10 cellular contexts compared by ENCODE assay signal in the genomic region with DNA sequence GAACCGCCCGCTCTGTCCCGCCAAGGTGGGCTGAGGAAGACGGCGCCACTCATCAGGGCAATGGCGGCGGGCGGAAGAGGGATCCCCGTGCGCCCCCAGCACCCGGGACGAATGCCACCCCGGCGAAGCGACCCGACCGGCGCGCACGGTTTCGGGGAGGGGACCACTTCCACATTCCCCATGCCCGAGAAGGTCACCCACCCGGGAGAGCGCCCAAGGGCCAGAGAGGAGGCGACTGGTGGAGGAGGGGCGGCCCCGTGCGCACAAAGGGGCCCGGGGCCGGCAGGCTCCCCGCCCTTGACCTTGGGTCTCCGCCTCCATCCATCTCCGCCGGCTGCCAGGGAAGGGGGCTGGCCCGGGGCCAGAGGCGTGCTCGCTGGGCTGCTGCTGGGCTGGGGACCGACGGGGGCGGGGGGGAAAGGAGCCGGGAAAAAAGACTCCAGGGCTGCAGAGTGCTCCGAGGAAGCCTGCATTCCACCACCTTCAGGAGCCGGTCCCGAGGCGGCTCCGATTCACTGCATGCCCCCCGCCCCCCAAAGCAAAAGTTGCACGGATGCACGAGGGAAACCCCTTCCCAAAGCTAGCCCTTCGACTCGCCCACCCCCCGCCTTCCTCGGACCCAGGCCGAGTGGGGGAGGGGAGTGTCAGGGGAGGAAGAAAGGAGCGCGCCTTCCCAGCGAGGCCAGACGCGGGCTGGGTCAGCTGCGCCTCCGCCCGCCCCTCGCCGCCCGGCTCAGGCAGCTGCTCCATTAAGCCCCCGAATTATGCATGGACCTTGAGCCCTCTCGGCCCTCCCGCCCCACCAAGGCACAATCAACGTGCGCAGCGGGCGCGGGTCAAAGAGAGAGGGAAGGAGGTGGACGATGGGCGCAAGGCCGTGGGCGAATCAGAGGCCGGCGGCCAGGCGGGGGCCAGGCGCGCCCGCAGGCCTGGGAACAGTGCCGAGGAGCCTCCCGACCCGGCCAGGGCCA. TPM values are rescaled to one million over a fixed set of nuclear protein-coding genes. Genes with fewer than 3 reads are reported as not detected.
DNase-seq lines count a peak whose midpoint lies in the region; ATAC-seq and TF ChIP-seq lines count a peak whose summit lies in the region.
"Had no signal": no experiment of that assay in that cellular context is flagged by ENCODE, and none has a peak within 500 bp of the region (broad histone marks: within the 10 kb centered on the region; RNA-seq: fewer than 3 reads in every experiment).

No MANE protein-coding gene starts in this region.

- H3K79me2 ChIP-seq in GM23338 (replicated peaks; ENCODE audit: insufficient read depth) (peaks cover 74% of the 10 kb centered on the region), hepatocyte (peaks cover 5% of the 10 kb centered on the region)

- H3K4me1 Mint-ChIP-seq in GM23338, result peaks cover 74% of the 10 kb centered on the region
- H3K4me1 Mint-ChIP-seq in activated T-cell treated with anti-CD3 and anti-CD28 coated beads, Interleukin-2, amount 50 U/mL, for 4 hours (ENCODE audit: low read depth), result peaks cover 82% of the 10 kb centered on the region

- no peaks in the 10 kb centered on the region for H3K36me3 ChIP-seq in GM23338 (ENCODE audit: insufficient read depth)
- H3K36me3 ChIP-seq in hepatocyte (replicated peaks; ENCODE audit: insufficient read depth, low read depth), result no peaks in the 10 kb centered on the region
- H3K36me3 ChIP-seq: neutrophil had no signal

- H3K27ac Mint-ChIP-seq in GM23338, result peak overlapping the region; percentile 96

- in situ Hi-C loops in ACHN (cut with HindIII; ENCODE audit: low pct_ligation_motif_present, low pct_unique_long_range_greater_than_20kb, low sequenced_read_pairs), result no loop called here

- peaks cover 13% of the 10 kb centered on the region for H3F3A ChIP-seq in GM23338 (replicated peaks; ENCODE audit: low read depth)

- no peaks in the 10 kb centered on the region; the same call in 2 of the 3 replicates for H3K9me3 Mint-ChIP-seq in GM23338
- H3K9me3 Mint-ChIP-seq in activated T-cell treated with anti-CD3 and anti-CD28 coated beads, Interleukin-2, amount 50 U/mL, for 4 hours, result no peaks in the 10 kb centered on the region

- no peaks in the 10 kb centered on the region for H3K9me3 ChIP-seq in hepatocyte (ENCODE audit: low read depth)
- H3K9me3 ChIP-seq: neutrophil had no signal

- 6% methylated on average over 46 of the region's 86 CpGs for whole genome bisulfite sequencing in hepatocyte (ENCODE audit: low lambda C conversion rate, missing lambda C conversion rate)

- intact Hi-C loops in sciatic nerve (cut with DNase I), result no loop called here

- peaks cover 20% of the 10 kb centered on the region for H3K27me3 Mint-ChIP-seq in GM23338 (ENCODE audit: insufficient read depth, low read depth, poor library complexity)
- H3K27me3 Mint-ChIP-seq in activated T-cell treated with anti-CD3 and anti-CD28 coated beads, Interleukin-2, amount 50 U/mL, for 4 hours (ENCODE audit: low read depth), result no peaks in the 10 kb centered on the region

- no peaks in the 10 kb centered on the region; the same call in none of the 2 replicates for H4K20me1 ChIP-seq in GM23338 (replicated peaks; ENCODE audit: insufficient read depth)
- H4K20me1 ChIP-seq in hepatocyte (ENCODE audit: insufficient read depth, poor library complexity, severe bottlenecking), result no peaks in the 10 kb centered on the region

- ATAC-seq in GM23338 (peak; percentile 75), sciatic nerve (peak; percentile 15)
- no peak for ATAC-seq in activated T-cell treated with anti-CD3 and anti-CD28 coated beads, Interleukin-2, amount 50 U/mL, for 4 hours

- H3K27me3 ChIP-seq in GM23338 (ENCODE audit: insufficient read depth), result no peaks in the 10 kb centered on the region
- H3K27me3 ChIP-seq in hepatocyte, result peaks cover 14% of the 10 kb centered on the region

- H3K27ac ChIP-seq in GM23338 (ENCODE audit: low read depth) (peak overlapping the region; percentile 97), hepatocyte (peak overlapping the region; percentile 69)
- H3K27ac ChIP-seq: neutrophil had no signal

- H3K36me3 Mint-ChIP-seq in GM23338 (ENCODE audit: low read depth), result peaks cover 3% of the 10 kb centered on the region; the same call in 2 of the 3 replicates
- H3K36me3 Mint-ChIP-seq in activated T-cell treated with anti-CD3 and anti-CD28 coated beads, Interleukin-2, amount 50 U/mL, for 4 hours (ENCODE audit: insufficient read depth), result peaks cover 15% of the 10 kb centered on the region

- peak overlapping the region; percentile 81 for H3K4me3 Mint-ChIP-seq in GM23338
- peak overlapping the region; percentile 83 for H3K4me3 Mint-ChIP-seq in activated T-cell treated with anti-CD3 and anti-CD28 coated beads, Interleukin-2, amount 50 U/mL, for 4 hours

- H3K4me1 ChIP-seq in GM23338 (ENCODE audit: insufficient read depth), result peaks cover 60% of the 10 kb centered on the region
- peaks cover 30% of the 10 kb centered on the region for H3K4me1 ChIP-seq in hepatocyte (ENCODE audit: insufficient read depth)

- peak overlapping the region; percentile 81 for H3K4me2 ChIP-seq in GM23338
- H3K4me2 ChIP-seq in hepatocyte, result peak overlapping the region; percentile 97

- H2AFZ ChIP-seq in GM23338 (0 out of 2 replicates have a peak overlapping the region, but pooled peaks have one; percentile 43), hepatocyte (peak overlapping the region; percentile 63)

- no peak for TF ChIP-seq CTCF in GM23338 (conservative IDR thresholded peaks at IDR 0.05; ENCODE audit: low read depth in 2 of 2)
- no peak for TF ChIP-seq CTCF in hepatocyte (IDR thresholded peaks at IDR 0.05; ENCODE audit: poor library complexity)

- peak overlapping the region; percentile 77 for H3K4me3 ChIP-seq in GM23338
- H3K4me3 ChIP-seq in hepatocyte, result peak overlapping the region; percentile 65

- DNase-seq in GM23338 (ENCODE audit: low spot score) (peak; percentile 93), hepatocyte (ENCODE audit: low spot score) (peak; percentile 59), sciatic nerve (ENCODE audit: low spot score) (no peak), RPMI8226 (no peak), NCI-H2081 treated with DMSO at 0.1 percent for 48 hours (lab: John Stamatoyannopoulos, UW) (no peak), NCI-H510A (lab: John Stamatoyannopoulos, UW) (no peak), ACHN (no peak)
- no peak for DNase-seq in activated T-cell treated with anti-CD3 and anti-CD28 coated beads, Interleukin-2, amount 50 U/mL, for 4 hours

- H3K9me2 ChIP-seq in GM23338 (ENCODE audit: insufficient read depth), result no peaks in the 10 kb centered on the region
- no peaks in the 10 kb centered on the region for H3K9me2 ChIP-seq in hepatocyte (replicated peaks; ENCODE audit: insufficient read depth)

TF ChIP-seq in GM23338, 12 proteins besides CTCF, POLR2A, EP300 and RAD21:
- TF ChIP-seq CREB1 (CRISPR knock-in tag; IDR thresholded peaks at IDR 0.05; ENCODE audit: low read depth) (0 out of 2 replicates have a peak, but pooled peaks have one; percentile 22), POLR2AphosphoS5 (IDR thresholded peaks at IDR 0.05; ENCODE audit: low read depth) (peak; percentile 70), EZH2phosphoT487 (IDR thresholded peaks at IDR 0.05; ENCODE audit: unreplicated experiment) (no peak)

RNA-seq across cellular contexts. Expression of a gene that starts 26.2 kb away (rescaled TPM):
- total RNA-seq in GM23338 (2014; rRNA removed; shearing (Covaris generic)), result 5.6 and 6.7 TPM in 2 replicates
- polyA plus RNA-seq in GM23338 (2016; fragmentation: Nextera tagmentation; extraction: Ambion mirVana) (2.4 and 2.7 TPM in 2 replicates), hepatocyte (0.28 and 0.50 TPM in 2 replicates)
- 10 to 100 TPM; 54.6 to 64.6 (median 62.4) TPM for total RNA-seq in activated T-cell treated with anti-CD3 and anti-CD28 coated beads, Interleukin-2, amount 50 U/mL, for 4 hours
- total RNA-seq in hepatocyte (1.8 and 3.2 TPM in 2 replicates), sciatic nerve (0.85 TPM)
- polyA plus RNA-seq: fibroblast of lung had no signal

Comparison
In these comparisons a context has a peak if more than half of its experiments do, and no peak if none do; other contexts are left out.
1. ATAC-seq: peak in GM23338 (single experiment) and sciatic nerve (single experiment); none in activated T-cell treated with anti-CD3 and anti-CD28 coated beads, Interleukin-2, amount 50 U/mL, for 4 hours (0 of 2).
2. DNase-seq: peak in GM23338 (single experiment) and hepatocyte (single experiment); none in activated T-cell treated with anti-CD3 and anti-CD28 coated beads, Interleukin-2, amount 50 U/mL, for 4 hours (single experiment), sciatic nerve (single experiment), RPMI8226 (single experiment), NCI-H2081 treated with DMSO at 0.1 percent for 48 hours (single experiment), NCI-H510A (single experiment) and ACHN (single experiment).